In genomic region chr10:133401500-133401899, GRCh38 we compare ENCODE assay signal across 14 cellular contexts. TPM values are rescaled to one million over a fixed set of nuclear protein-coding genes. Genes with fewer than 3 reads are reported as not detected.
DNase-seq lines count a peak whose midpoint lies in the region; ATAC-seq and TF ChIP-seq lines count a peak whose summit lies in the region.
"Had no signal": no experiment of that assay in that cellular context is flagged by ENCODE, and none has a peak within 500 bp of the region (broad histone marks: within the 10 kb centered on the region; RNA-seq: fewer than 3 reads in every experiment).

No MANE protein-coding gene starts in this region.

- intact Hi-C loops in A673 (cut with micrococcal nuclease; ENCODE audit: unreplicated experiment): no loop called here

- H3K27me3 Mint-ChIP-seq in immature natural killer cell (ENCODE audit: low read depth in 3 of 3) (peaks cover 0 to 3% (median 2%) of the 10 kb centered on the region in 3 donors), progenitor cell of endocrine pancreas (no peaks in the 10 kb centered on the region)

- TF ChIP-seq CTCF in progenitor cell of endocrine pancreas (IDR thresholded peaks at IDR 0.05; ENCODE audit: unreplicated experiment) (no peak), A673 (conservative IDR thresholded peaks at IDR 0.05; ENCODE audit: low read depth, low read length) (no peak)

- peaks cover 43 to 50% of the 10 kb centered on the region in 2 donors for H3K4me1 Mint-ChIP-seq in immature natural killer cell
- peaks cover 4% of the 10 kb centered on the region for H3K4me1 Mint-ChIP-seq in progenitor cell of endocrine pancreas (ENCODE audit: low read depth)

- H3K4me1 ChIP-seq in A673 (ENCODE audit: insufficient read depth, low read length, poor library complexity, severe bottlenecking): no peaks in the 10 kb centered on the region
- H3K4me1 ChIP-seq: breast epithelium had no signal

- peak overlapping the region; percentile 66 to 92 (median 89) for H3K27ac Mint-ChIP-seq in immature natural killer cell
- H3K27ac Mint-ChIP-seq in progenitor cell of endocrine pancreas: no peak overlapping the region

- H3K27me3 ChIP-seq in A673 (replicated peaks; ENCODE audit: insufficient read depth, low read depth, low read length, poor library complexity): no peaks in the 10 kb centered on the region
- H3K27me3 ChIP-seq: breast epithelium, tibial nerve had no signal

- POLR2A ChIA-PET in A673 (lab: Charles Lee; ENCODE audit: low non-redundant PET): no interaction called here

- no peaks in the 10 kb centered on the region for H3K9me3 ChIP-seq in A673 (ENCODE audit: low read depth, low read length, poor library complexity, severe bottlenecking)
- H3K9me3 ChIP-seq: breast epithelium, tibial nerve had no signal

- CTCF ChIA-PET in A673 (lab: Charles Lee): no interaction called here

- DNase-seq in 8988T (peak; percentile 3), immature natural killer cell (no peak), progenitor cell of endocrine pancreas (ENCODE audit: low spot score, unreplicated experiment) (no peak), NCI-H1436 (lab: John Stamatoyannopoulos, UW) (no peak), A673 (ENCODE audit: low spot score) (no peak)
- DNase-seq: C1 segment of cervical spinal cord, NCI-H187 had no signal

- ATAC-seq in GM19023 (IDR thresholded peaks at IDR 0.05; ENCODE audit: unreplicated experiment) (peak; percentile 13), HG03280 (IDR thresholded peaks at IDR 0.05; ENCODE audit: unreplicated experiment) (peak; percentile 4), HG03460 (IDR thresholded peaks at IDR 0.05; ENCODE audit: unreplicated experiment) (no peak)

- H3K27ac ChIP-seq in A673 (ENCODE audit: low read depth, low read length, poor library complexity, severe bottlenecking): no peak overlapping the region
- H3K27ac ChIP-seq: breast epithelium, epithelial cell of prostate, tibial nerve had no signal

- H3K4me3 ChIP-seq in A673 (ENCODE audit: low read depth, low read length, poor library complexity, severe bottlenecking): no peak overlapping the region
- H3K4me3 ChIP-seq: breast epithelium, tibial nerve had no signal

- H3K36me3 ChIP-seq in A673 (ENCODE audit: insufficient read depth, low read length, poor library complexity, severe bottlenecking): peaks cover 62% of the 10 kb centered on the region
- H3K36me3 ChIP-seq: breast epithelium had no signal

- H3K4me3 Mint-ChIP-seq in immature natural killer cell: peak overlapping the region; percentile 69 to 82 (median 76)
- no peak overlapping the region for H3K4me3 Mint-ChIP-seq in progenitor cell of endocrine pancreas (ENCODE audit: low read depth)

- peaks cover 7 to 44% (median 25%) of the 10 kb centered on the region in 3 donors for H3K36me3 Mint-ChIP-seq in immature natural killer cell
- peaks cover 30% of the 10 kb centered on the region for H3K36me3 Mint-ChIP-seq in progenitor cell of endocrine pancreas (ENCODE audit: insufficient read depth)

- BruUV-seq in A673 (replicated peaks; lab: Mats Ljungman, UMichigan): no TSS peak

- H3K9me3 Mint-ChIP-seq in immature natural killer cell (no peaks in the 10 kb centered on the region), progenitor cell of endocrine pancreas (ENCODE audit: low read depth) (no peaks in the 10 kb centered on the region)

RNA-seq across cellular contexts. Expression of gene MTG1, which starts 7.5 kb away (rescaled TPM):
- 10 to 100 TPM; 45.5 to 60.3 (median 58.3) TPM for polyA plus RNA-seq in immature natural killer cell
- total RNA-seq in progenitor cell of endocrine pancreas (137 and 139 TPM in 2 replicates), A673 (2021) (79.0 and 83.3 TPM in 2 replicates)

RNA-seq across cellular contexts. Expression of gene PAOX, which starts 22.4 kb away (rescaled TPM):
- 10 to 100 TPM; 10.5 to 13.0 (median 11.0) TPM for polyA plus RNA-seq in immature natural killer cell
- total RNA-seq in progenitor cell of endocrine pancreas (11.9 and 14.1 TPM in 2 replicates), A673 (2021) (0.92 and 2.1 TPM in 2 replicates)

RNA-seq across cellular contexts. Expression of gene SPRN, which starts 22.9 kb away (rescaled TPM):
- under 1 TPM in 2 of 3 donors, not detected in 1; 0.30 to 0.37 TPM for polyA plus RNA-seq in immature natural killer cell
- total RNA-seq in progenitor cell of endocrine pancreas (0.12 TPM in 1 of 2 replicates, not detected in the other), A673 (2021) (0.13 TPM in 1 of 2 replicates, not detected in the other)
- total RNA-seq: mucosa of gallbladder, tibial nerve had no signal

RNA-seq across cellular contexts. Expression of gene ECHS1, which starts 28.3 kb away (rescaled TPM):
- polyA plus RNA-seq in immature natural killer cell: 100 to 1,000 TPM in 2 of 3 donors, 10 to 100 TPM in 1; 91.2 to 134 (median 118) TPM
- total RNA-seq in progenitor cell of endocrine pancreas (89.7 and 91.4 TPM in 2 replicates), A673 (2021) (96.3 and 101 TPM in 2 replicates)

RNA-seq across cellular contexts. Expression of gene FUOM, which starts 43.7 kb away (rescaled TPM):
- polyA plus RNA-seq in immature natural killer cell: 10 to 100 TPM; 12.3 to 28.7 (median 17.5) TPM
- 14.7 and 16.2 TPM in 2 replicates for total RNA-seq in progenitor cell of endocrine pancreas
- 16.0 and 22.3 TPM in 2 replicates for total RNA-seq in A673 (2021)
